15 cellular contexts compared by ENCODE assay signal in the genomic region with DNA sequence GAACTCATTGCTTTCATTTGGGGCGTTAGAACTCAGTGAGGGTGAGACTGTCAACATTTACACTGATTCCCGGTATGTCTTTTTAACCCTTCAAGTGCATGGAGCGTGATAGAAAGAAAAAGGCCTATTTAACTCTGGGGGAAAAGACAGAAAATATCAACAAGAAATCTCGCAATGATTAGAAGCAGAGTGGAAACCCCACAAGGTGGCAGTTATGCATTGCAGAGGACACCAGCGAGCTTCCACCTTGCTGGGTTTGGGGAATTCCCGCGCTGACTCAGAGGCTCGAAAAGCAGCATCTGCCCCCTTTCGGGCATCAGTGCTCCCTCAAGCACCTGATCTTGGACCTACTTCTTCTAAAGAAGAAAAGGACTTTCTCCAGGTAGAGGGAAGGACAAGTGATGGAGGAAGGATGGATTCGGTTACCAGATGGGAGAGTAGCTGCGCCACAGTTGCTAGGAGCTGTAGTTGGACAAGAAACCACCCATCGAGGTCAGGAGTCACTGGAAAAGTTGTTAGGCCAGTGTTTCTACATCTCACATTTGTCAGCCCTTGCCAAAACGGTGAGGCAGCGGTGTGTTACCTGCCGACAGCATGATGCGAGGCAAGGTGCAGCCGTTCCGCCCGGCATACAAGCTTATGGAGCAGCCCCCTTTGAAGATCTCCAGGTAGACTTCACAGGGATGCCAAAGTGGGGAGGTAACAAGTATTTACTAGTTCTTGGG. TPM values are rescaled to one million over a fixed set of nuclear protein-coding genes. Genes with fewer than 3 reads are reported as not detected.
DNase-seq lines count a peak whose midpoint lies in the region; ATAC-seq and TF ChIP-seq lines count a peak whose summit lies in the region.
"Not testable (repeated sequence)": the region's sequence is repeated elsewhere in the genome, so short reads cannot be mapped to it uniquely, and the experiment has no call there.
"Had no signal": no experiment of that assay in that cellular context is flagged by ENCODE, and none has a peak within 500 bp of the region (broad histone marks: within the 10 kb centered on the region; RNA-seq: fewer than 3 reads in every experiment).

No MANE protein-coding gene starts in this region.

- H3K9me3 ChIP-seq in PC-3 (ENCODE audit: low read length); mammary epithelial cell (replicated peaks; ENCODE audit: insufficient read depth, low read length): not testable (repeated sequence)

- 77% methylated on average over 18 of the region's 19 CpGs for WGBS in mammary epithelial cell (ENCODE audit: low coverage, missing lambda C conversion rate)

- H3K9ac ChIP-seq in PC-3 (ENCODE audit: low read length); mammary epithelial cell (ENCODE audit: insufficient read depth, low read length): not testable (repeated sequence)

- not testable (repeated sequence) for H3F3A ChIP-seq in PC-3 (ENCODE audit: low read length, unreplicated experiment)

- H3K79me2 ChIP-seq in PC-3 (ENCODE audit: low read length); mammary epithelial cell (ENCODE audit: insufficient read depth, low read length): not testable (repeated sequence)

- not testable (repeated sequence) for ATAC-seq in PC-3; stimulated activated naive B cell treated with anti-CD40 and anti-IgM and Interleukin-4, amounts not matched to agents 10 μg/mL and 1 μg/mL and 100 μg/mL, for 72 hours (replicated peaks)

- H3K27ac Mint-ChIP-seq in stimulated activated naive B cell treated with anti-CD40 and anti-IgM and Interleukin-4, amounts not matched to agents 10 μg/mL and 1 μg/mL and 100 μg/mL, for 72 hours = not testable (repeated sequence)

- H3K4me2 ChIP-seq in PC-3 (ENCODE audit: low read length) = peak overlapping the region; percentile 20; the same call in 1 of the 2 replicates
- not testable (repeated sequence) for H3K4me2 ChIP-seq in mammary epithelial cell (ENCODE audit: insufficient read depth, low read depth, low read length)

- H3K9me2 ChIP-seq in PC-3 (replicated peaks; ENCODE audit: low read length) = not testable (repeated sequence)

- not testable (repeated sequence) for H3K36me3 Mint-ChIP-seq in stimulated activated naive B cell treated with anti-CD40 and anti-IgM and Interleukin-4, amounts not matched to agents 10 μg/mL and 1 μg/mL and 100 μg/mL, for 72 hours

- CTCF ChIA-PET in BJ (lab: Yijun Ruan, JAX) = interaction anchor here (0.8 to 0.9 kb wide), 2 partner anchors 19 to 620 kb away, joined by 3 read pairs; no protein-coding TSS in a partner anchor
- CTCF ChIA-PET in PC-3 (lab: Charles Lee) = not testable (repeated sequence)
- CTCF ChIA-PET in mammary epithelial cell (lab: Charles Lee; ENCODE audit: low non-redundant PET) = interaction anchor here (0.7 kb wide), 1 partner anchor 10 kb away, joined by 3 read pairs; no protein-coding TSS in a partner anchor

- H2AFZ ChIP-seq in PC-3 (ENCODE audit: low read length) = peak overlapping the region; percentile 48
- not testable (repeated sequence) for H2AFZ ChIP-seq in mammary epithelial cell (ENCODE audit: low read depth, low read length)

- H3K9me3 Mint-ChIP-seq in stimulated activated naive B cell treated with anti-CD40 and anti-IgM and Interleukin-4, amounts not matched to agents 10 μg/mL and 1 μg/mL and 100 μg/mL, for 72 hours = not testable (repeated sequence)

- in situ Hi-C loops in mammary epithelial cell (cut with MboI; ENCODE audit: low sequenced_read_pairs in 2 of 2) = not testable (repeated sequence)

- intact Hi-C loops in PC-3 (cut with micrococcal nuclease) = loop anchor here (1.0 to 10.0 kb wide), 5 partner anchors 57 to 282 kb away; a partner anchor contains a TSS
- intact Hi-C loops in mammary epithelial cell (cut with micrococcal nuclease) = loop anchor here (1.0 kb wide), 1 partner anchor 84 kb away; no protein-coding TSS in a partner anchor

- peaks cover 10 to 24% of the 10 kb centered on the region in 2 donors for H3K27me3 Mint-ChIP-seq in stimulated activated naive B cell treated with anti-CD40 and anti-IgM and Interleukin-4, amounts not matched to agents 10 μg/mL and 1 μg/mL and 100 μg/mL, for 72 hours

- not testable (repeated sequence) for H3K4me3 Mint-ChIP-seq in stimulated activated naive B cell treated with anti-CD40 and anti-IgM and Interleukin-4, amounts not matched to agents 10 μg/mL and 1 μg/mL and 100 μg/mL, for 72 hours

- not testable (repeated sequence) for BruUV-seq in PC-3 (replicated peaks; lab: Mats Ljungman, UMichigan); mammary epithelial cell (replicated peaks; lab: Mats Ljungman, UMichigan)

- H3K36me3 ChIP-seq in BJ (ENCODE audit: control insufficient read depth, insufficient read depth, low read length); PC-3 (ENCODE audit: low read depth, low read length); mammary epithelial cell (ENCODE audit: insufficient read depth, low read length): not testable (repeated sequence)

- H3K4me3 ChIP-seq in BJ (ENCODE audit: low read depth, low read length); GM12865 (ENCODE audit: low read depth, low read length); PC-3 (ENCODE audit: low read length); mammary epithelial cell (replicated peaks in 1 of 3; ENCODE audit: insufficient read depth in 1 of 3, low read depth in 2 of 3, low read length in 3 of 3): not testable (repeated sequence)

- DNase-seq in BJ (ENCODE audit: low read depth) = not testable (repeated sequence)
- peak; percentile 58 for DNase-seq in GM12865 (ENCODE audit: low read depth)
- DNase-seq in HT1080 (ENCODE audit: low read depth) = peak; percentile 28
- peak; percentile 68 for DNase-seq in PC-3
- peak; percentile 16 to 23 for DNase-seq in activated CD4-positive, alpha-beta T cell treated with anti-CD3 and anti-CD28 coated beads, Interleukin-2, amount 50 U/mL, for 48 hours
- DNase-seq in mammary epithelial cell = peak; percentile 45
- peak; percentile 26 for DNase-seq in kidney glomerular epithelial cell (lab: John Stamatoyannopoulos, UW)
- DNase-seq in stimulated activated naive B cell treated with anti-CD40 and anti-IgM and Interleukin-4, amounts not matched to agents 10 μg/mL and 1 μg/mL and 100 μg/mL, for 72 hours = peak; percentile 40

- H4K20me1 ChIP-seq in PC-3 (ENCODE audit: low read length); mammary epithelial cell (ENCODE audit: insufficient read depth, low read length): not testable (repeated sequence)

- dilution Hi-C loops in mammary epithelial cell (cut with HindIII; ENCODE audit: low sequenced_read_pairs) = not testable (repeated sequence)

- peaks cover 41% of the 10 kb centered on the region for H3K4me1 ChIP-seq in PC-3 (ENCODE audit: insufficient read depth, low read length)
- H3K4me1 ChIP-seq in mammary epithelial cell (ENCODE audit: insufficient read depth, low read length) = peaks cover 15% of the 10 kb centered on the region

- POLR2A ChIA-PET in BJ (lab: Charles Lee); PC-3 (lab: Charles Lee; ENCODE audit: unreplicated experiment): not testable (repeated sequence)

- TF ChIP-seq CTCF in BJ (IDR thresholded peaks at IDR 0.05; ENCODE audit: insufficient read depth, low read depth, low read length) = 0 out of 2 replicates have a peak, but pooled peaks have one; percentile 7
- TF ChIP-seq CTCF in GM12865 (IDR thresholded peaks at IDR 0.05; ENCODE audit: insufficient read depth, low read depth, low read length, missing control alignments) = peak; percentile 27
- TF ChIP-seq CTCF in PC-3 (conservative IDR thresholded peaks at IDR 0.05; ENCODE audit: low read depth, low read length) = peak; percentile 65
- TF ChIP-seq CTCF in mammary epithelial cell (conservative IDR thresholded peaks at IDR 0.05 in 1 of 2, IDR thresholded peaks at IDR 0.05 in 1 of 2; ENCODE audit: extremely low read depth in 1 of 2, insufficient read depth in 1 of 2, low read depth in 1 of 2, low read length in 2 of 2) = peak; percentile 7 to 48

- not testable (repeated sequence) for H3K27me3 ChIP-seq in BJ (ENCODE audit: control insufficient read depth, insufficient read depth, low read length); PC-3 (ENCODE audit: low read length); mammary epithelial cell (ENCODE audit: insufficient read depth, low read length)

- peak overlapping the region; percentile 37 for H3K27ac ChIP-seq in PC-3 (ENCODE audit: low read length)
- not testable (repeated sequence) for H3K27ac ChIP-seq in mammary epithelial cell (ENCODE audit: insufficient read depth, low read depth, low read length)

- H3K4me1 Mint-ChIP-seq in stimulated activated naive B cell treated with anti-CD40 and anti-IgM and Interleukin-4, amounts not matched to agents 10 μg/mL and 1 μg/mL and 100 μg/mL, for 72 hours = not testable (repeated sequence)

RNA-seq across cellular contexts. Expression of a gene that starts 38.4 kb away (rescaled TPM):
- polyA plus RNA-seq in BJ (2011; rRNA removed) = 0.25 and 0.26 TPM in 2 replicates
- polyA minus RNA-seq in BJ (2011; rRNA and poly(A)+ RNA removed) = 0.33 TPM in 1 of 2 replicates, not detected in the other
- 0.37 TPM in 1 of 2 replicates, not detected in the other for total RNA-seq in HT1080 (2014; rRNA removed; shearing (Covaris generic))
- polyA plus RNA-seq in HT1080 (2015; cell fraction: cytosol; rRNA removed) = 0.06 and 0.17 TPM in 2 replicates
- polyA plus RNA-seq in HT1080 (2015; cell fraction: nucleus; rRNA removed) = 0.28 and 0.49 TPM in 2 replicates
- 0.44 TPM in 1 of 2 replicates, not detected in the other for total RNA-seq in PC-3 (2014; rRNA removed)
- under 1 TPM in 1 of 2 donors, not detected in 1; 0.28 TPM for total RNA-seq in mammary epithelial cell
- polyA plus RNA-seq in mammary epithelial cell = 0.31 TPM
- polyA minus RNA-seq in mammary epithelial cell = not detected
- total RNA-seq: naive thymus-derived CD4-positive, alpha-beta T cell; osteocyte; T-helper 17 cell had no signal
- polyA plus RNA-seq: naive thymus-derived CD4-positive, alpha-beta T cell had no signal

RNA-seq across cellular contexts. Expression of a gene that starts 50.6 kb away (rescaled TPM):
- polyA plus RNA-seq in BJ (2011; rRNA removed) (0.05 TPM in 1 of 2 replicates, not detected in the other), mammary epithelial cell (not detected)
- not detected in 2 replicates for polyA minus RNA-seq in BJ (2011; rRNA and poly(A)+ RNA removed)
- not detected in 2 replicates for total RNA-seq in HT1080 (2014; rRNA removed; shearing (Covaris generic))
- polyA plus RNA-seq in HT1080 (2015; cell fraction: cytosol; rRNA removed) = not detected in 2 replicates
- polyA plus RNA-seq in HT1080 (2015; cell fraction: nucleus; rRNA removed) = not detected in 2 replicates
- total RNA-seq in PC-3 (2014; rRNA removed) (not detected in 2 replicates), mammary epithelial cell (not detected)
- polyA minus RNA-seq in mammary epithelial cell = not detected
- total RNA-seq: adrenal gland; breast epithelium; left colon; naive thymus-derived CD4-positive, alpha-beta T cell; osteocyte; Peyer's patch; T-helper 17 cell had no signal
- polyA plus RNA-seq: adrenal gland; naive thymus-derived CD4-positive, alpha-beta T cell had no signal

Comparison
In these comparisons a context has a peak if more than half of its experiments do, and no peak if none do; other contexts are left out.
1. CTCF ChIP-seq: peak in every context shown above with its lines; median percentile 65 in PC-3; 28 in mammary epithelial cell; 27 in GM12865; 7 in BJ.